14 cellular contexts compared by ENCODE assay signal in genomic region chr2:191950132-191950885, GRCh38.
DNase-seq lines count a peak whose midpoint lies in the region; ATAC-seq, FAIRE-seq and TF ChIP-seq lines count a peak whose summit lies in the region.
"Had no signal": no experiment of that assay in that cellular context is flagged by ENCODE, and none has a peak within 500 bp of the region (broad histone marks: within the 10 kb centered on the region; RNA-seq: fewer than 3 reads in every experiment).

No MANE protein-coding gene starts in this region.

- H3K27me3 Mint-ChIP-seq in osteocyte (ENCODE audit: unreplicated experiment), result no peaks in the 10 kb centered on the region

- H3K27me3 ChIP-seq in endothelial cell of umbilical vein (ENCODE audit: control insufficient read depth in 2 of 2, insufficient read depth in 2 of 2, low read length in 2 of 2), result no peaks in the 10 kb centered on the region
- H3K27me3 ChIP-seq: Peyer's patch had no signal

- peak overlapping the region; percentile 35 for H3K27ac Mint-ChIP-seq in osteocyte (ENCODE audit: unreplicated experiment)
- H3K27ac Mint-ChIP-seq: stimulated activated naive CD8-positive, alpha-beta T cell treated with anti-CD3 and anti-CD28 coated beads, Interleukin-15, Interleukin-2, amounts not matched to agents 100 ng/mL and 50 ng/mL, for 24 hours had no signal

- peaks cover 6% of the 10 kb centered on the region for H3K4me1 Mint-ChIP-seq in osteocyte (ENCODE audit: unreplicated experiment)

- peak overlapping the region; percentile 25 for H3K9ac ChIP-seq in endothelial cell of umbilical vein (replicated peaks; ENCODE audit: extremely low read depth, insufficient read depth, low read length)
- H3K9ac ChIP-seq: parathyroid adenoma had no signal

- intact Hi-C loops in endothelial cell of umbilical vein (cut with micrococcal nuclease), result loop anchor here (1.0 kb wide), 1 partner anchor 21 kb away; no protein-coding TSS in a partner anchor
- intact Hi-C loops in left colon (cut with DNase I, micrococcal nuclease), result no loop called here

- H3K9me3 ChIP-seq in endothelial cell of umbilical vein (replicated peaks; ENCODE audit: control insufficient read depth, insufficient read depth, low read length), result no peaks in the 10 kb centered on the region
- H3K9me3 ChIP-seq: Peyer's patch had no signal

- peak overlapping the region; percentile 70 for H3K27ac ChIP-seq in endothelial cell of umbilical vein (ENCODE audit: insufficient read depth, low read depth, low read length)
- H3K27ac ChIP-seq: parathyroid adenoma, Peyer's patch had no signal

- ATAC-seq in GM21360 (IDR thresholded peaks at IDR 0.05; ENCODE audit: unreplicated experiment) (peak; percentile 44), HG02885 (IDR thresholded peaks at IDR 0.05; ENCODE audit: poor library complexity, unreplicated experiment) (no peak), left colon (no peak)

- no peaks in the 10 kb centered on the region for H4K20me1 ChIP-seq in endothelial cell of umbilical vein (replicated peaks; ENCODE audit: control insufficient read depth, extremely low read depth, insufficient read depth, low read length)

- POLR2A ChIA-PET in endothelial cell of umbilical vein (lab: Charles Lee), result no interaction called here

- no peaks in the 10 kb centered on the region for H3K79me2 ChIP-seq in endothelial cell of umbilical vein (ENCODE audit: control insufficient read depth, insufficient read depth, low read length)
- H3K79me2 ChIP-seq: parathyroid adenoma had no signal

- dilution Hi-C loops in endothelial cell of umbilical vein (cut with MboI; ENCODE audit: extremely low pct_ligation_motif_present, low sequenced_read_pairs), result no loop called here

- H3K9me1 ChIP-seq in endothelial cell of umbilical vein (replicated peaks; ENCODE audit: control insufficient read depth, extremely low read depth, insufficient read depth, low read length), result no peaks in the 10 kb centered on the region

- no peaks in the 10 kb centered on the region for H3K9me3 Mint-ChIP-seq in osteocyte (ENCODE audit: unreplicated experiment)
- H3K9me3 Mint-ChIP-seq: stimulated activated naive CD8-positive, alpha-beta T cell treated with anti-CD3 and anti-CD28 coated beads, Interleukin-15, Interleukin-2, amounts not matched to agents 100 ng/mL and 50 ng/mL, for 24 hours had no signal

- H3K4me2 ChIP-seq in endothelial cell of umbilical vein (ENCODE audit: insufficient read depth, low read length), result peak overlapping the region; percentile 49

- H3K36me3 ChIP-seq in endothelial cell of umbilical vein (ENCODE audit: control insufficient read depth in 2 of 2, extremely low read depth in 1 of 2, insufficient read depth in 2 of 2, low read length in 2 of 2), result no peaks in the 10 kb centered on the region
- H3K36me3 ChIP-seq: Peyer's patch had no signal

- no peak for FAIRE-seq in endothelial cell of umbilical vein (lab: Jason Lieb, UNC)
- FAIRE-seq: GM12892 had no signal

- H3K4me3 ChIP-seq in endothelial cell of umbilical vein (replicated peaks in 1 of 3; ENCODE audit: insufficient read depth in 1 of 3, low read depth in 1 of 3, low read length in 3 of 3), result no peak overlapping the region
- H3K4me3 ChIP-seq: Peyer's patch had no signal

- CTCF ChIA-PET in endothelial cell of umbilical vein (lab: Charles Lee), result interaction anchor here (1.0 kb wide), 1 partner anchor 20 kb away, joined by 3 read pairs; no protein-coding TSS in a partner anchor

- no peak for TF ChIP-seq CTCF in endothelial cell of umbilical vein (IDR thresholded peaks at IDR 0.05; ENCODE audit: extremely low read depth in 1 of 2, insufficient read depth in 1 of 2, low read depth in 1 of 2, low read length in 2 of 2)
- no peak for TF ChIP-seq CTCF in osteocyte (IDR thresholded peaks at IDR 0.05)

- no peak for TF ChIP-seq POLR2A in endothelial cell of umbilical vein (IDR thresholded peaks at IDR 0.05; ENCODE audit: low read depth, low read length)

- no TSS peak for BruUV-seq in endothelial cell of umbilical vein (replicated peaks; lab: Mats Ljungman, UMichigan)

- H2AFZ ChIP-seq in endothelial cell of umbilical vein (ENCODE audit: low read depth, low read length), result peak overlapping the region; percentile 96
- H2AFZ ChIP-seq: parathyroid adenoma had no signal

- H3K36me3 Mint-ChIP-seq in osteocyte (ENCODE audit: unreplicated experiment), result peaks cover 33% of the 10 kb centered on the region

- H3K4me3 Mint-ChIP-seq in osteocyte (ENCODE audit: unreplicated experiment), result no peak overlapping the region
- H3K4me3 Mint-ChIP-seq: stimulated activated naive CD8-positive, alpha-beta T cell treated with anti-CD3 and anti-CD28 coated beads, Interleukin-15, Interleukin-2, amounts not matched to agents 100 ng/mL and 50 ng/mL, for 24 hours had no signal

- peak; percentile 45 for DNase-seq in NCI-H460 (ENCODE audit: extremely low read depth, low read depth)
- DNase-seq in endothelial cell of umbilical vein (ENCODE audit: low read depth, low spot score), result peak; percentile 80
- no peak for DNase-seq in osteocyte (ENCODE audit: extremely low spot score, unreplicated experiment)
- no peak for DNase-seq in OCI-M2 (lab: John Stamatoyannopoulos, UW; ENCODE audit: unreplicated experiment)
- DNase-seq in left colon, result no peak
- DNase-seq in effector CD4-positive, alpha-beta T cell, result no peak
- DNase-seq: amygdala; Peyer's patch; stimulated activated CD4-positive, alpha-beta T cell treated with anti-CD3 and anti-CD28 coated beads, Interleukin-4, amount 100 ng/mL, for 24 hours had no signal

- peaks cover 6% of the 10 kb centered on the region for H3K4me1 ChIP-seq in endothelial cell of umbilical vein (ENCODE audit: control insufficient read depth, extremely low read depth, insufficient read depth, low read length)
- H3K4me1 ChIP-seq: parathyroid adenoma, Peyer's patch had no signal

TF ChIP-seq in endothelial cell of umbilical vein, 7 proteins besides CTCF, POLR2A, EP300 and RAD21:
- TF ChIP-seq MYC (IDR thresholded peaks at IDR 0.05; ENCODE audit: low read depth, low read length), result no peak
- no peak for TF ChIP-seq FOS (IDR thresholded peaks at IDR 0.05; ENCODE audit: borderline replicate concordance, insufficient read depth, low read length)
- peak; percentile 31 for TF ChIP-seq JUN (IDR thresholded peaks at IDR 0.05; ENCODE audit: borderline replicate concordance, insufficient read depth, insufficient read length, low read depth)
- no peak for TF ChIP-seq POLR2AphosphoS5 (IDR thresholded peaks at IDR 0.05; ENCODE audit: insufficient read depth, low read depth, low read length)
- TF ChIP-seq GATA2 (IDR thresholded peaks at IDR 0.05; ENCODE audit: insufficient read depth, insufficient read length, low read depth, low read length), result no peak
- TF ChIP-seq EZH2 (IDR thresholded peaks at IDR 0.05; ENCODE audit: borderline replicate concordance, low read depth, low read length, severe bottlenecking), result no peak

Comparison
In these comparisons a context has a peak if more than half of its experiments do, and no peak if none do; other contexts are left out.
1. DNase-seq: peak in NCI-H460 (single experiment) and endothelial cell of umbilical vein (single experiment); none in osteocyte (single experiment), OCI-M2 (single experiment), left colon (0 of 2) and effector CD4-positive, alpha-beta T cell (single experiment).